In genomic region chr20:21303061-21303871, GRCh38 we compare ENCODE assay signal across 1 cellular context.
TF ChIP-seq lines count a peak whose summit lies in the region.

TSS of gene XRN2 (plus strand) at chr20:21303331. CDS start at chr20:21303399, 68 bp downstream.

TF ChIP-seq in HEK293, 187 proteins besides CTCF, POLR2A, EP300 and RAD21 (continued from another document and continues in another):
- TF ChIP-seq KLF17 (tag by site-specific recombination; IDR thresholded peaks at IDR 0.05) (no peak; the same call in 1 of the 2 replicates), WT1 (tag by site-specific recombination; IDR thresholded peaks at IDR 0.05) (peak; percentile 29; the same call in 1 of the 2 replicates), ZBTB7A (tag by site-specific recombination; IDR thresholded peaks at IDR 0.05; ENCODE audit: low read depth) (no peak), ZNF610 (tag by site-specific recombination; IDR thresholded peaks at IDR 0.05; ENCODE audit: borderline replicate concordance) (peak; percentile 97), ZNF843 (tag by site-specific recombination; IDR thresholded peaks at IDR 0.05) (no peak), ELK4 (IDR thresholded peaks at IDR 0.05; ENCODE audit: borderline replicate concordance, low read depth, low read length) (no peak; the same call in 1 of the 2 replicates), HIC1 (tag by site-specific recombination; IDR thresholded peaks at IDR 0.05) (peak; percentile 97), ZFP3 (tag by site-specific recombination; IDR thresholded peaks at IDR 0.05; ENCODE audit: low read depth) (no peak), INSM2 (tag by site-specific recombination; IDR thresholded peaks at IDR 0.05) (peak; percentile 52), GLIS1 (tag by site-specific recombination; IDR thresholded peaks at IDR 0.05) (peak; percentile 45), ZBTB8A (tag by site-specific recombination; IDR thresholded peaks at IDR 0.05) (peak; percentile 62), ZBTB11 (tag by site-specific recombination; conservative IDR thresholded peaks at IDR 0.05; ENCODE audit: low read depth) (peak; percentile 95), ZNF24 (tag by site-specific recombination; IDR thresholded peaks at IDR 0.05) (no peak), SETDB1 (IDR thresholded peaks at IDR 0.05; ENCODE audit: insufficient read length, low read length) (no peak), PRDM6 (tag by site-specific recombination; IDR thresholded peaks at IDR 0.05) (no peak), ZNF433 (tag by site-specific recombination; IDR thresholded peaks at IDR 0.05; ENCODE audit: low read depth) (no peak), ZNF658 (tag by site-specific recombination; IDR thresholded peaks at IDR 0.05) (no peak), ZNF544 (tag by site-specific recombination; IDR thresholded peaks at IDR 0.05) (no peak), ZNF558 (tag by site-specific recombination; IDR thresholded peaks at IDR 0.05) (no peak), SP7 (tag by site-specific recombination; IDR thresholded peaks at IDR 0.05) (peak; percentile 75; the same call in 1 of the 2 replicates), ZNF629 (tag by site-specific recombination; IDR thresholded peaks at IDR 0.05) (peak; percentile 93), ZNF792 (tag by site-specific recombination; IDR thresholded peaks at IDR 0.05) (no peak), ZSCAN16 (tag by site-specific recombination; IDR thresholded peaks at IDR 0.05) (no peak), ZNF768 (tag by site-specific recombination; IDR thresholded peaks at IDR 0.05) (no peak), AEBP2 (tag by site-specific recombination; IDR thresholded peaks at IDR 0.05; ENCODE audit: borderline replicate concordance) (no peak), ZNF211 (tag by site-specific recombination; IDR thresholded peaks at IDR 0.05; ENCODE audit: low read depth) (no peak), MEIS1 (CRISPR knock-in tag; IDR thresholded peaks at IDR 0.05; ENCODE audit: borderline replicate concordance) (no peak), KLF10 (tag by site-specific recombination; IDR thresholded peaks at IDR 0.05) (peak; percentile 51; the same call in 1 of the 2 replicates), ZNF510 (tag by site-specific recombination; IDR thresholded peaks at IDR 0.05; ENCODE audit: insufficient replicate concordance) (no peak), ZNF398 (tag by site-specific recombination; IDR thresholded peaks at IDR 0.05) (peak; percentile 47; the same call in 1 of the 2 replicates), ZSCAN18 (tag by site-specific recombination; IDR thresholded peaks at IDR 0.05) (no peak), ZNF18 (tag by site-specific recombination; IDR thresholded peaks at IDR 0.05) (no peak), MZF1 (tag by site-specific recombination; IDR thresholded peaks at IDR 0.05; ENCODE audit: borderline replicate concordance) (no peak), PRDM10 (tag by site-specific recombination; IDR thresholded peaks at IDR 0.05) (no peak)
